In the genomic region with DNA sequence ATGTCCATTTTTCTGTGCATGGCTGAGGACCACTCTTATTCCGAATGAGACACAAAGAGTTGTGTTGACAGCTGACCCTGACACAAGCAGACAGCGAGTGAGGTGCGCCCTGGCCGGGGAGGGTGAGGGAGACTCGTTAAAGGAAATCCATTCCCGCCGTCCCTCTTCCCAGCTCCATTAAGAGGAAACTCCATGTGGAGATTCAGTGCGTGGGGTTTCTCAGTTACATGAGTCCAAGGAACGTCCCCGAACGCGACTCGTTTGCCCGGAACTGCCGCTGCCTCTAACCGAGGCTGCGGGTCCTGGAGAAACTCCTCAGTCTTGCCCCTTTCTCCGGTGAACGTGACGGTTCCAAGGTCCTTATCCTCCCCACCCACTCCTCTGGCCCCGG, we compare ENCODE assay signal across 8 cellular contexts. TPM values are rescaled to one million over a fixed set of nuclear protein-coding genes. Genes with fewer than 3 reads are reported as not detected.
DNase-seq lines count a peak whose midpoint lies in the region; ATAC-seq and TF ChIP-seq lines count a peak whose summit lies in the region.

No MANE protein-coding gene starts in this region.

- H3K27ac ChIP-seq in SJSA1 (no peak overlapping the region), gastrocnemius medialis (peak overlapping the region; percentile 57 to 76 (median 70))

- H3K27me3 ChIP-seq in SJSA1 (replicated peaks), result peaks cover 52% of the 10 kb centered on the region
- peaks cover 0 to 8% (median 0%) of the 10 kb centered on the region in 3 donors for H3K27me3 ChIP-seq in gastrocnemius medialis

- TF ChIP-seq POLR2A in gastrocnemius medialis (IDR thresholded peaks at IDR 0.05), result peak in 1 of 2 donors; percentile 6

- H3K4me3 ChIP-seq in SJSA1, result peak overlapping the region; percentile 50
- H3K4me3 ChIP-seq in gastrocnemius medialis, result peak overlapping the region; percentile 59 to 80 (median 68)

- H3K4me1 ChIP-seq in SJSA1 (replicated peaks) (peaks cover 10% of the 10 kb centered on the region), gastrocnemius medialis (peaks cover 0 to 4% of the 10 kb centered on the region in 2 donors)

- intact Hi-C loops in left cardiac atrium (cut with DNase I), result loop anchor here in 1 of 2 donors (5.0 to 10.0 kb wide), 2 partner anchors 122 to 209 kb away; no protein-coding TSS in a partner anchor
- intact Hi-C loops in gastrocnemius medialis (cut with DNase I; ENCODE audit: low total_unique reads), result loop anchor here (2.0 to 10.0 kb wide), 2 partner anchors 202 to 372 kb away; a partner anchor contains a TSS

- 0 out of 2 replicates have a peak, but pooled peaks cover 2% of the 10 kb centered on the region for H3K9me3 ChIP-seq in SJSA1 (replicated peaks)
- H3K9me3 ChIP-seq in gastrocnemius medialis, result no peaks in the 10 kb centered on the region

- TF ChIP-seq CTCF in GM20000 (IDR thresholded peaks at IDR 0.05; ENCODE audit: extremely low read depth, missing control alignments) (no peak), gastrocnemius medialis (IDR thresholded peaks at IDR 0.05 in 4 of 5, conservative IDR thresholded peaks at IDR 0.05 in 1 of 5) (no peak)

- H3K36me3 ChIP-seq in SJSA1 (no peaks in the 10 kb centered on the region), gastrocnemius medialis (no peaks in the 10 kb centered on the region)

- in situ Hi-C loops in gastrocnemius medialis (cut with MboI; ENCODE audit: low sequenced_read_pairs in 4 of 4), result no loop called here

- ATAC-seq in left cardiac atrium, result peak; percentile 14 to 15
- peak; percentile 5 to 34 for ATAC-seq in gastrocnemius medialis
- ATAC-seq in GM19035 (IDR thresholded peaks at IDR 0.05; ENCODE audit: unreplicated experiment), result no peak
- ATAC-seq in HG03571 (IDR thresholded peaks at IDR 0.05; ENCODE audit: unreplicated experiment), result no peak

- DNase-seq in GM20000 (ENCODE audit: low spot score) (peak; percentile 33), SJSA1 (ENCODE audit: low read depth in 1 of 2, low spot score in 2 of 2) (no peak), left cardiac atrium (no peak), gastrocnemius medialis (no peak), middle frontal gyrus (ENCODE audit: extremely low spot score, low spot score) (no peak), globus pallidus (ENCODE audit: low spot score) (no peak)

RNA-seq across cellular contexts. Expression of a gene that starts 1.0 kb away (rescaled TPM):
- total RNA-seq in SJSA1 (2014; rRNA removed; shearing (Covaris generic)), result 0.81 and 1.2 TPM in 2 replicates
- total RNA-seq in left cardiac atrium (10 to 100 TPM; 12.0 to 19.7 TPM), gastrocnemius medialis (10 to 100 TPM in 1 of 4 donors, 1 to 10 TPM in 3; 4.4 to 14.4 (median 7.4) TPM)

Comparison
In these comparisons a context has a peak if more than half of its experiments do, and no peak if none do; other contexts are left out.
1. ATAC-seq: peak in left cardiac atrium (2 of 2) and gastrocnemius medialis (2 of 2); none in GM19035 (single experiment) and HG03571 (single experiment).